Comparison of ENCODE assay signal across 8 cellular contexts in genomic region chr14:76386922-76387782, GRCh38. TPM values are rescaled to one million over a fixed set of nuclear protein-coding genes. Genes with fewer than 3 reads are reported as not detected.
DNase-seq lines count a peak whose midpoint lies in the region; ATAC-seq and TF ChIP-seq lines count a peak whose summit lies in the region.

No MANE protein-coding gene starts in this region.

- H3K27ac Mint-ChIP-seq in H9: no peak overlapping the region
- H3K27ac Mint-ChIP-seq in WTC11: no peak overlapping the region

- POLR2A ChIA-PET in WTC11 (lab: Charles Lee): interaction anchor here (0.6 kb wide), 1 partner anchor 350 kb away, joined by 9 read pairs; no protein-coding TSS in a partner anchor

- TF ChIP-seq CTCF in H9 (conservative IDR thresholded peaks at IDR 0.05) (peak; percentile 98), WTC11 (IDR thresholded peaks at IDR 0.05) (peak; percentile 99)

- peak; percentile 72 for DNase-seq in COR-L47 (lab: John Stamatoyannopoulos, UW)
- DNase-seq in H9: peak; percentile 85
- peak; percentile 58 for DNase-seq in NCI-H2107 treated with DMSO at 0.1 percent for 48 hours (lab: John Stamatoyannopoulos, UW; ENCODE audit: unreplicated experiment)
- peak; percentile 91 for DNase-seq in WTC11 (ENCODE audit: low spot score)
- DNase-seq in central memory CD4-positive, alpha-beta T cell: peak; percentile 16
- DNase-seq in kidney glomerular epithelial cell (lab: John Stamatoyannopoulos, UW): peak; percentile 59
- peak; percentile 70 to 78 for DNase-seq in stimulated activated CD4-positive, alpha-beta T cell treated with anti-CD3 and anti-CD28 coated beads, Interleukin-2, amount 100 ng/mL, for 24 hours

- WGBS in H9 (ENCODE audit: extremely low coverage, insufficient read length, low lambda C conversion rate): no CpG with 5 or more reads among the region's 11 CpGs

- no peak overlapping the region for H4K8ac ChIP-seq in H9 (replicated peaks; ENCODE audit: insufficient read length, low read depth, low read length)

- peak overlapping the region; percentile 25 for H3K4me2 ChIP-seq in H9 (ENCODE audit: insufficient read depth, insufficient read length, low read length)

- H3K9me3 ChIP-seq in H9 (ENCODE audit: control insufficient read depth, low read depth, low read length): no peaks in the 10 kb centered on the region

- H3T11ph ChIP-seq in H9 (ENCODE audit: low read length): no peak overlapping the region

- no peak overlapping the region for H3K18ac ChIP-seq in H9 (ENCODE audit: insufficient read length, low read depth, low read length)

- H3K4me1 Mint-ChIP-seq in H9 (peaks cover 0 to 23% of the 10 kb centered on the region in 2 experiments; a peak in 3 of 4 replicates), WTC11 (peaks cover 4% of the 10 kb centered on the region; the same call in 1 of the 2 replicates)

- no peaks in the 10 kb centered on the region for H3K79me1 ChIP-seq in H9 (ENCODE audit: insufficient read depth, low read depth, low read length, poor library complexity, severe bottlenecking)

- no peaks in the 10 kb centered on the region for H4K20me1 ChIP-seq in H9 (ENCODE audit: control insufficient read depth, insufficient read depth, insufficient read length)

- no peak overlapping the region for H4K5ac ChIP-seq in H9 (ENCODE audit: insufficient read length, low read depth, low read length)

- no peak overlapping the region for H3K9ac ChIP-seq in H9 (ENCODE audit: extremely low read depth, insufficient read length, low read length)

- ATAC-seq in WTC11: peak; percentile 97
- no peak for ATAC-seq in HG02759 (IDR thresholded peaks at IDR 0.05; ENCODE audit: unreplicated experiment)

- no peak overlapping the region for H3K56ac ChIP-seq in H9 (ENCODE audit: insufficient read length, low read depth, low read length)

- H3K4me3 Mint-ChIP-seq in H9 (no peak overlapping the region; a peak in 1 of 5 replicates), WTC11 (no peak overlapping the region)

- no peaks in the 10 kb centered on the region for H3K79me2 ChIP-seq in H9 (ENCODE audit: insufficient read depth, low read length)

- no peak overlapping the region for H2BK20ac ChIP-seq in H9 (ENCODE audit: low read depth, low read length, poor library complexity, severe bottlenecking)

- peaks cover 35% of the 10 kb centered on the region for H3K27me3 Mint-ChIP-seq in H9 (ENCODE audit: low read depth)
- H3K27me3 Mint-ChIP-seq in WTC11 (ENCODE audit: low read depth): 0 out of 2 replicates have a peak, but pooled peaks cover 3% of the 10 kb centered on the region

- no peak overlapping the region for H4K91ac ChIP-seq in H9 (ENCODE audit: insufficient read length, low read depth, low read length)

- H2BK5ac ChIP-seq in H9 (ENCODE audit: insufficient read length, low read length): no peak overlapping the region

- no peak overlapping the region for H2BK15ac ChIP-seq in H9 (ENCODE audit: low read depth, low read length)

- H3K27ac ChIP-seq in H9 (ENCODE audit: insufficient read length, low read depth, low read length): no peak overlapping the region

- H3K23ac ChIP-seq in H9 (ENCODE audit: insufficient read length, low read depth, low read length): no peak overlapping the region

- H2AFZ ChIP-seq in H9 (ENCODE audit: low read length): peak overlapping the region; percentile 65

- CTCF ChIA-PET in WTC11 (lab: Charles Lee): interaction anchor here (0.5 to 2.4 kb wide), 91 partner anchors 9 to 481 kb away, joined by 3 to 35 read pairs (median 4); partner anchors contain the start of genes ESRRB and GPATCH2L

- H2BK120ac ChIP-seq in H9 (ENCODE audit: low read depth, low read length, poor library complexity, severe bottlenecking): no peak overlapping the region

- H3K36me3 Mint-ChIP-seq in H9 (ENCODE audit: insufficient read depth in 1 of 3, low read depth in 3 of 3): no peaks in the 10 kb centered on the region
- no peaks in the 10 kb centered on the region for H3K36me3 Mint-ChIP-seq in WTC11

- H2AK5ac ChIP-seq in H9 (ENCODE audit: insufficient read length, low read length): no peak overlapping the region

- H3K14ac ChIP-seq in H9 (ENCODE audit: insufficient read depth, low read length): no peak overlapping the region

- no peak overlapping the region for H2BK12ac ChIP-seq in H9 (ENCODE audit: insufficient read length, low read depth, low read length)

- H3K4me1 ChIP-seq in H9 (ENCODE audit: insufficient read depth, low read length): 0 out of 2 replicates have a peak, but pooled peaks cover 2% of the 10 kb centered on the region

- no peaks in the 10 kb centered on the region for H3K27me3 ChIP-seq in H9 (ENCODE audit: insufficient read depth, low read length)

- H3K9me3 Mint-ChIP-seq in H9: no peaks in the 10 kb centered on the region; a peak in 1 of 5 replicates
- H3K9me3 Mint-ChIP-seq in WTC11: no peaks in the 10 kb centered on the region

- no peaks in the 10 kb centered on the region for H3K23me2 ChIP-seq in H9 (ENCODE audit: insufficient read length, low read depth, low read length, poor library complexity, severe bottlenecking)

- H3K4ac ChIP-seq in H9 (ENCODE audit: low read depth, low read length): no peak overlapping the region

TF ChIP-seq in WTC11, 78 proteins besides CTCF, POLR2A, EP300 and RAD21:
- peak; percentile 23; the same call in 1 of the 2 replicates for TF ChIP-seq FOXP1 (CRISPR knock-in tag; IDR thresholded peaks at IDR 0.05; ENCODE audit: borderline replicate concordance)
- no peak for TF ChIP-seq MYBL2 (CRISPR knock-in tag; IDR thresholded peaks at IDR 0.05)

RNA-seq across cellular contexts. Expression of gene ESRRB, which starts 11.2 kb away (rescaled TPM):
- total RNA-seq in H9 (2021): 0.11 TPM in 1 of 2 replicates, not detected in the other
- total RNA-seq in WTC11 (2021): 1.4 to 1.8 TPM (median 1.6 TPM) in 3 replicates

Comparison
In these comparisons a context has a peak if more than half of its experiments do, and no peak if none do; other contexts are left out.
1. DNase-seq: peak in every context shown above with its lines; median percentile 91 in WTC11; 85 in H9; 74 in stimulated activated CD4-positive, alpha-beta T cell treated with anti-CD3 and anti-CD28 coated beads, Interleukin-2, amount 100 ng/mL, for 24 hours; 72 in COR-L47; 59 in kidney glomerular epithelial cell; 58 in NCI-H2107 treated with DMSO at 0.1 percent for 48 hours; 16 in central memory CD4-positive, alpha-beta T cell.